1 cellular context compared by ENCODE assay signal in the genomic region with DNA sequence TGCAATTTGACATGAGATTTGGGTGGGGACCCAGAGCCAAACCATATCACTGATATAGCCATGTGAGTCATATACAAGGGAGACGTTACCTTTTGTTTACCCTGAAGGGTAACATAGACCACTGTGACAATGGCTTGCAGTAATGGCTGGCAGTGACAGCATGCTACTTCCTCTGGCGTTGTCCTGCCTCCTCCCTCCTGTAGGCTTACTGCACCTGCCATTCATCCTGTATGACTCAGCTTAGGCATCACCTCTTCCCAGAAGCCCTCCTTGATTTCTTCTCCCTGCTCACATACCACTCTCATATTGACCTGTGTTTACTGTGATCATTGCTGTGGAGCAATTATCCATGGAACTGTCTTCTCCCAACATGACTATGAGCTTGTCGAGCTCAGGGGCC.
A peak's percentile ranks its signal among the peaks of the same experiment; 100 is the strongest.
TF ChIP-seq lines count a peak whose summit lies in the region.

No MANE protein-coding gene starts in this region.

TF ChIP-seq in K562, 482 proteins besides CTCF, POLR2A, EP300 and RAD21:
- TF ChIP-seq, protein P1, sequence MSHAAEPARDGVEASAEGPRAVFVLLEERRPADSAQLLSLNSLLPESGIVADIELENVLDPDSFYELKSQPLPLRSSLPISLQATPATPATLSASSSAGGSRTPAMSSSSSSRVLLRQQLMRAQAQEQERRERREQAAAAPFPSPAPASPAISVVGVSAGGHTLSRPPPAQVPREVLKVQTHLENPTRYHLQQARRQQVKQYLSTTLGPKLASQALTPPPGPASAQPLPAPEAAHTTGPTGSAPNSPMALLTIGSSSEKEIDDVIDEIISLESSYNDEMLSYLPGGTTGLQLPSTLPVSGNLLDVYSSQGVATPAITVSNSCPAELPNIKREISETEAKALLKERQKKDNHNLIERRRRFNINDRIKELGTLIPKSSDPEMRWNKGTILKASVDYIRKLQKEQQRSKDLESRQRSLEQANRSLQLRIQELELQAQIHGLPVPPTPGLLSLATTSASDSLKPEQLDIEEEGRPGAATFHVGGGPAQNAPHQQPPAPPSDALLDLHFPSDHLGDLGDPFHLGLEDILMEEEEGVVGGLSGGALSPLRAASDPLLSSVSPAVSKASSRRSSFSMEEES (CRISPR knock-in tag; IDR thresholded peaks at IDR 0.05), result peak; percentile 81
- TF ChIP-seq NFIC (IDR thresholded peaks at IDR 0.05), result no peak
- TF ChIP-seq SMARCA5 (IDR thresholded peaks at IDR 0.05), result peak; percentile 91
- TF ChIP-seq, protein P2, sequence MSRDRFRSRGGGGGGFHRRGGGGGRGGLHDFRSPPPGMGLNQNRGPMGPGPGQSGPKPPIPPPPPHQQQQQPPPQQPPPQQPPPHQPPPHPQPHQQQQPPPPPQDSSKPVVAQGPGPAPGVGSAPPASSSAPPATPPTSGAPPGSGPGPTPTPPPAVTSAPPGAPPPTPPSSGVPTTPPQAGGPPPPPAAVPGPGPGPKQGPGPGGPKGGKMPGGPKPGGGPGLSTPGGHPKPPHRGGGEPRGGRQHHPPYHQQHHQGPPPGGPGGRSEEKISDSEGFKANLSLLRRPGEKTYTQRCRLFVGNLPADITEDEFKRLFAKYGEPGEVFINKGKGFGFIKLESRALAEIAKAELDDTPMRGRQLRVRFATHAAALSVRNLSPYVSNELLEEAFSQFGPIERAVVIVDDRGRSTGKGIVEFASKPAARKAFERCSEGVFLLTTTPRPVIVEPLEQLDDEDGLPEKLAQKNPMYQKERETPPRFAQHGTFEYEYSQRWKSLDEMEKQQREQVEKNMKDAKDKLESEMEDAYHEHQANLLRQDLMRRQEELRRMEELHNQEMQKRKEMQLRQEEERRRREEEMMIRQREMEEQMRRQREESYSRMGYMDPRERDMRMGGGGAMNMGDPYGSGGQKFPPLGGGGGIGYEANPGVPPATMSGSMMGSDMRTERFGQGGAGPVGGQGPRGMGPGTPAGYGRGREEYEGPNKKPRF (IDR thresholded peaks at IDR 0.05; ENCODE audit: low read depth, low read length), result no peak
- TF ChIP-seq, protein P3, sequence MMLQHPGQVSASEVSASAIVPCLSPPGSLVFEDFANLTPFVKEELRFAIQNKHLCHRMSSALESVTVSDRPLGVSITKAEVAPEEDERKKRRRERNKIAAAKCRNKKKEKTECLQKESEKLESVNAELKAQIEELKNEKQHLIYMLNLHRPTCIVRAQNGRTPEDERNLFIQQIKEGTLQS (IDR thresholded peaks at IDR 0.05), result peak; percentile 91
- TF ChIP-seq, protein P3 (CRISPR knock-in tag; conservative IDR thresholded peaks at IDR 0.05), result no peak
- TF ChIP-seq, protein P4, sequence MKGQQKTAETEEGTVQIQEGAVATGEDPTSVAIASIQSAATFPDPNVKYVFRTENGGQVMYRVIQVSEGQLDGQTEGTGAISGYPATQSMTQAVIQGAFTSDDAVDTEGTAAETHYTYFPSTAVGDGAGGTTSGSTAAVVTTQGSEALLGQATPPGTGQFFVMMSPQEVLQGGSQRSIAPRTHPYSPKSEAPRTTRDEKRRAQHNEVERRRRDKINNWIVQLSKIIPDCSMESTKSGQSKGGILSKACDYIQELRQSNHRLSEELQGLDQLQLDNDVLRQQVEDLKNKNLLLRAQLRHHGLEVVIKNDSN (CRISPR knock-in tag; IDR thresholded peaks at IDR 0.05), result peak; percentile 63
- peak; percentile 99 for TF ChIP-seq ZFP36 (IDR thresholded peaks at IDR 0.05; ENCODE audit: low read depth, low read length, partially characterized antibody)
- no peak for TF ChIP-seq NONO (IDR thresholded peaks at IDR 0.05; ENCODE audit: low read depth in 2 of 2, low read length in 1 of 2)
- no peak for TF ChIP-seq MBD2 (IDR thresholded peaks at IDR 0.05; ENCODE audit: borderline replicate concordance, low read depth)
- TF ChIP-seq HDAC6 (IDR thresholded peaks at IDR 0.05; ENCODE audit: low read depth, low read length), result no peak
- TF ChIP-seq, protein P5, sequence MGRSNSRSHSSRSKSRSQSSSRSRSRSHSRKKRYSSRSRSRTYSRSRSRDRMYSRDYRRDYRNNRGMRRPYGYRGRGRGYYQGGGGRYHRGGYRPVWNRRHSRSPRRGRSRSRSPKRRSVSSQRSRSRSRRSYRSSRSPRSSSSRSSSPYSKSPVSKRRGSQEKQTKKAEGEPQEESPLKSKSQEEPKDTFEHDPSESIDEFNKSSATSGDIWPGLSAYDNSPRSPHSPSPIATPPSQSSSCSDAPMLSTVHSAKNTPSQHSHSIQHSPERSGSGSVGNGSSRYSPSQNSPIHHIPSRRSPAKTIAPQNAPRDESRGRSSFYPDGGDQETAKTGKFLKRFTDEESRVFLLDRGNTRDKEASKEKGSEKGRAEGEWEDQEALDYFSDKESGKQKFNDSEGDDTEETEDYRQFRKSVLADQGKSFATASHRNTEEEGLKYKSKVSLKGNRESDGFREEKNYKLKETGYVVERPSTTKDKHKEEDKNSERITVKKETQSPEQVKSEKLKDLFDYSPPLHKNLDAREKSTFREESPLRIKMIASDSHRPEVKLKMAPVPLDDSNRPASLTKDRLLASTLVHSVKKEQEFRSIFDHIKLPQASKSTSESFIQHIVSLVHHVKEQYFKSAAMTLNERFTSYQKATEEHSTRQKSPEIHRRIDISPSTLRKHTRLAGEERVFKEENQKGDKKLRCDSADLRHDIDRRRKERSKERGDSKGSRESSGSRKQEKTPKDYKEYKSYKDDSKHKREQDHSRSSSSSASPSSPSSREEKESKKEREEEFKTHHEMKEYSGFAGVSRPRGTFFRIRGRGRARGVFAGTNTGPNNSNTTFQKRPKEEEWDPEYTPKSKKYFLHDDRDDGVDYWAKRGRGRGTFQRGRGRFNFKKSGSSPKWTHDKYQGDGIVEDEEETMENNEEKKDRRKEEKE (IDR thresholded peaks at IDR 0.05; ENCODE audit: borderline replicate concordance in 1 of 2, control insufficient read depth in 1 of 2, low read depth in 2 of 2, low read length in 1 of 2), result no peak
- TF ChIP-seq, protein P6, sequence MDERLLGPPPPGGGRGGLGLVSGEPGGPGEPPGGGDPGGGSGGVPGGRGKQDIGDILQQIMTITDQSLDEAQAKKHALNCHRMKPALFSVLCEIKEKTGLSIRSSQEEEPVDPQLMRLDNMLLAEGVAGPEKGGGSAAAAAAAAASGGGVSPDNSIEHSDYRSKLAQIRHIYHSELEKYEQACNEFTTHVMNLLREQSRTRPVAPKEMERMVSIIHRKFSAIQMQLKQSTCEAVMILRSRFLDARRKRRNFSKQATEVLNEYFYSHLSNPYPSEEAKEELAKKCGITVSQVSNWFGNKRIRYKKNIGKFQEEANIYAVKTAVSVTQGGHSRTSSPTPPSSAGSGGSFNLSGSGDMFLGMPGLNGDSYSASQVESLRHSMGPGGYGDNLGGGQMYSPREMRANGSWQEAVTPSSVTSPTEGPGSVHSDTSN (CRISPR knock-in tag; IDR thresholded peaks at IDR 0.05; ENCODE audit: low read depth), result no peak
- TF ChIP-seq, protein P6 (tag; conservative IDR thresholded peaks at IDR 0.05; ENCODE audit: low read depth), result peak; percentile 78
- no peak for TF ChIP-seq SMAD2 (IDR thresholded peaks at IDR 0.05; ENCODE audit: low read depth, low read length)
- peak; percentile 63; the same call in 1 of the 2 replicates for TF ChIP-seq JUN (IDR thresholded peaks at IDR 0.05; ENCODE audit: borderline replicate concordance, low read depth, low read length)
- no peak for TF ChIP-seq JUN (CRISPR knock-in tag; IDR thresholded peaks at IDR 0.05; ENCODE audit: borderline replicate concordance)
- TF ChIP-seq TCF3 (CRISPR knock-in tag; IDR thresholded peaks at IDR 0.05), result no peak
- TF ChIP-seq BRF1 (IDR thresholded peaks at IDR 0.05; ENCODE audit: borderline replicate concordance, extremely low read depth, insufficient read length), result no peak
- no peak for TF ChIP-seq KLF1 (tag; IDR thresholded peaks at IDR 0.05)
- TF ChIP-seq FOSL1 (tag; conservative IDR thresholded peaks at IDR 0.05), result peak; percentile 92
- peak; percentile 74 for TF ChIP-seq BCOR (IDR thresholded peaks at IDR 0.05)
- peak; percentile 68; the same call in 1 of the 2 replicates for TF ChIP-seq TOE1 (IDR thresholded peaks at IDR 0.05; ENCODE audit: borderline replicate concordance)
- TF ChIP-seq TOE1 (CRISPR knock-in tag; IDR thresholded peaks at IDR 0.05; ENCODE audit: borderline replicate concordance, low read depth), result no peak
- no peak for TF ChIP-seq TAL1 (IDR thresholded peaks at IDR 0.05)
- TF ChIP-seq ATF7 (IDR thresholded peaks at IDR 0.05), result peak; percentile 37; the same call in 1 of the 2 replicates
- TF ChIP-seq JUND (IDR thresholded peaks at IDR 0.05; ENCODE audit: borderline replicate concordance, low read depth, low read length), result peak; percentile 96
- peak; percentile 96 for TF ChIP-seq JUND (tag; IDR thresholded peaks at IDR 0.05; ENCODE audit: borderline replicate concordance, low read depth, low read length)
- peak; percentile 88 for TF ChIP-seq RAD51 (IDR thresholded peaks at IDR 0.05; ENCODE audit: borderline replicate concordance, low read depth)
- TF ChIP-seq L3MBTL2 (IDR thresholded peaks at IDR 0.05), result 0 out of 2 replicates have a peak, but pooled peaks have one; percentile 24
- peak; percentile 78 for TF ChIP-seq RBM25 (IDR thresholded peaks at IDR 0.05; ENCODE audit: low read depth, low read length, severe bottlenecking)
- TF ChIP-seq, protein P7, sequence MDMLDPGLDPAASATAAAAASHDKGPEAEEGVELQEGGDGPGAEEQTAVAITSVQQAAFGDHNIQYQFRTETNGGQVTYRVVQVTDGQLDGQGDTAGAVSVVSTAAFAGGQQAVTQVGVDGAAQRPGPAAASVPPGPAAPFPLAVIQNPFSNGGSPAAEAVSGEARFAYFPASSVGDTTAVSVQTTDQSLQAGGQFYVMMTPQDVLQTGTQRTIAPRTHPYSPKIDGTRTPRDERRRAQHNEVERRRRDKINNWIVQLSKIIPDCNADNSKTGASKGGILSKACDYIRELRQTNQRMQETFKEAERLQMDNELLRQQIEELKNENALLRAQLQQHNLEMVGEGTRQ (CRISPR knock-in tag; IDR thresholded peaks at IDR 0.05), result peak; percentile 58
- TF ChIP-seq ZNF589 (CRISPR knock-in tag; IDR thresholded peaks at IDR 0.05; ENCODE audit: low read depth), result no peak
- no peak; the same call in 1 of the 2 replicates for TF ChIP-seq GABPA (tag; conservative IDR thresholded peaks at IDR 0.05; ENCODE audit: low read depth)
- peak; percentile 46; the same call in 1 of the 2 replicates for TF ChIP-seq CBFA2T2 (conservative IDR thresholded peaks at IDR 0.05)
- TF ChIP-seq NFE2 (IDR thresholded peaks at IDR 0.05; ENCODE audit: low read depth), result peak; percentile 37; the same call in 1 of the 2 replicates
- no peak for TF ChIP-seq ZNF696 (CRISPR knock-in tag; conservative IDR thresholded peaks at IDR 0.05)
- TF ChIP-seq, protein P8, sequence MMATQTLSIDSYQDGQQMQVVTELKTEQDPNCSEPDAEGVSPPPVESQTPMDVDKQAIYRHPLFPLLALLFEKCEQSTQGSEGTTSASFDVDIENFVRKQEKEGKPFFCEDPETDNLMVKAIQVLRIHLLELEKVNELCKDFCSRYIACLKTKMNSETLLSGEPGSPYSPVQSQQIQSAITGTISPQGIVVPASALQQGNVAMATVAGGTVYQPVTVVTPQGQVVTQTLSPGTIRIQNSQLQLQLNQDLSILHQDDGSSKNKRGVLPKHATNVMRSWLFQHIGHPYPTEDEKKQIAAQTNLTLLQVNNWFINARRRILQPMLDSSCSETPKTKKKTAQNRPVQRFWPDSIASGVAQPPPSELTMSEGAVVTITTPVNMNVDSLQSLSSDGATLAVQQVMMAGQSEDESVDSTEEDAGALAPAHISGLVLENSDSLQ (IDR thresholded peaks at IDR 0.05), result peak; percentile 95
- no peak for TF ChIP-seq HNRNPLL (IDR thresholded peaks at IDR 0.05; ENCODE audit: low read depth, low read length, poor library complexity, severe bottlenecking)
- TF ChIP-seq NRF1 (conservative IDR thresholded peaks at IDR 0.05 in 1 of 2, IDR thresholded peaks at IDR 0.05 in 1 of 2), result no peak
- TF ChIP-seq U2AF2 (optimal IDR thresholded peaks at IDR 0.05; ENCODE audit: low read depth, low read length), result no peak
- TF ChIP-seq MIER1 (IDR thresholded peaks at IDR 0.05; ENCODE audit: low read depth), result no peak
- no peak for TF ChIP-seq PHF21A (IDR thresholded peaks at IDR 0.05; ENCODE audit: borderline replicate concordance, low read depth)
